Comparison of ENCODE assay signal across 8 cellular contexts in genomic region chr11:77637345-77638165, GRCh38. TPM values are rescaled to one million over a fixed set of nuclear protein-coding genes. Genes with fewer than 3 reads are reported as not detected.
A peak's percentile ranks its signal among the peaks of the same experiment; 100 is the strongest.
DNase-seq lines count a peak whose midpoint lies in the region; ATAC-seq and TF ChIP-seq lines count a peak whose summit lies in the region.

Gene CLNS1A, minus strand, starts transcription at chr11:77637794. Its CDS starts 80 bp downstream, at chr11:77637714.

- H3K9me3 Mint-ChIP-seq in T-cell = no peaks in the 10 kb centered on the region

- peak within 1 kb of the TSS; percentile 92 to 95 (median 93) for H3K4me3 Mint-ChIP-seq in T-cell

- TF ChIP-seq POLR2A in adrenal gland (IDR thresholded peaks at IDR 0.05) = peak; percentile 53 to 81

- H3K27me3 ChIP-seq in adrenal gland (no peaks in the 10 kb centered on the region), upper lobe of right lung (no peaks in the 10 kb centered on the region)

- intact Hi-C loops in adrenal gland (cut with DNase I) = no loop called here
- intact Hi-C loops in left cardiac atrium (cut with DNase I) = no loop called here
- intact Hi-C loops in posterior vena cava (cut with DNase I) = no loop called here
- intact Hi-C loops in upper lobe of right lung (cut with DNase I) = no loop called here

- H3K4me1 Mint-ChIP-seq in T-cell = peaks cover 29 to 43% (median 43%) of the 10 kb centered on the region in 3 donors

- H3K9me3 ChIP-seq in adrenal gland (replicated peaks in 1 of 3) = no peaks in the 10 kb centered on the region
- H3K9me3 ChIP-seq in upper lobe of right lung = no peaks in the 10 kb centered on the region

- H3K36me3 ChIP-seq in adrenal gland (replicated peaks in 1 of 2) (no peaks in the 10 kb centered on the region), upper lobe of right lung (no peaks in the 10 kb centered on the region)

- H3K36me3 Mint-ChIP-seq in T-cell = peaks cover 7% of the 10 kb centered on the region

- ATAC-seq in HG02763 (IDR thresholded peaks at IDR 0.05; ENCODE audit: unreplicated experiment) (peak; percentile 93), T-cell (replicated peaks in 1 of 4) (peak; percentile 99 to 100 (median 100)), left cardiac atrium (peak; percentile 99), upper lobe of right lung (peak; percentile 99)

- TF ChIP-seq CTCF in GM12865 (IDR thresholded peaks at IDR 0.05; ENCODE audit: insufficient read depth, low read depth, low read length, missing control alignments) (no peak), adrenal gland (IDR thresholded peaks at IDR 0.05) (peak in 1 of 6 experiments; percentile 12), upper lobe of right lung (IDR thresholded peaks at IDR 0.05) (no peak)

- peak within 1 kb of the TSS; percentile 96 for H3K27ac Mint-ChIP-seq in T-cell

- DNase-seq in GM12865 (ENCODE audit: low read depth) (peak; percentile 93), NCI-H1417 treated with DMSO at 0.1 percent for 48 hours (lab: John Stamatoyannopoulos, UW) (peak; percentile 69), T-cell (peak; percentile 55 to 86 (median 76)), adrenal gland (peak; percentile 83 to 94 (median 88)), left cardiac atrium (peak; percentile 87), posterior vena cava (ENCODE audit: low spot score) (peak; percentile 95), upper lobe of right lung (peak; percentile 89)

- H3K27ac ChIP-seq in adrenal gland = peak within 1 kb of the TSS; percentile 53 to 85 (median 82)
- peak within 1 kb of the TSS; percentile 87 for H3K27ac ChIP-seq in upper lobe of right lung

- 0 to 1% (median 1%) methylated on average over 33 to 41 of the region's 41 CpGs for WGBS in adrenal gland, 4 donors

- H3K4me1 ChIP-seq in adrenal gland (replicated peaks in 1 of 2) = peaks cover 9 to 34% of the 10 kb centered on the region in 2 donors
- H3K4me1 ChIP-seq in upper lobe of right lung = peaks cover 12% of the 10 kb centered on the region

- CTCF ChIA-PET in T-cell (lab: Charles Lee) = no interaction called here

- POLR2A ChIA-PET in T-cell (lab: Charles Lee) = no interaction called here

- peak within 1 kb of the TSS; percentile 83 for H3K4me3 ChIP-seq in GM12865 (ENCODE audit: low read depth, low read length)
- H3K4me3 ChIP-seq in adrenal gland = peak within 1 kb of the TSS; percentile 81 to 93 (median 88)
- H3K4me3 ChIP-seq in upper lobe of right lung = peak within 1 kb of the TSS; percentile 100

- H3K27me3 Mint-ChIP-seq in T-cell = peaks cover 0 to 2% of the 10 kb centered on the region in 2 donors

RNA-seq across cellular contexts. Expression of gene CLNS1A, which starts in this region (rescaled TPM):
- 100 to 1,000 TPM in 4 of 5 donors, 10 to 100 TPM in 1; 69.6 to 112 (median 103) TPM for total RNA-seq in T-cell
- total RNA-seq in adrenal gland = 100 to 1,000 TPM in 6 of 8 donors, 10 to 100 TPM in 2; 43.7 to 155 (median 128) TPM
- 100 to 1,000 TPM in 1 of 3 donors, 10 to 100 TPM in 2; 66.4 to 176 (median 72.5) TPM for polyA plus RNA-seq in adrenal gland
- 10 to 100 TPM; 58.6 to 64.5 TPM for total RNA-seq in left cardiac atrium
- total RNA-seq in posterior vena cava = 10 to 100 TPM; 58.8 to 65.0 TPM
- 64.5 TPM for total RNA-seq in upper lobe of right lung

Comparison
In these comparisons a context has a peak if more than half of its experiments do, and no peak if none do; other contexts are left out.
1. Peak in every context shown above with its lines: DNase-seq, ATAC-seq, H3K4me3 ChIP-seq and H3K27ac ChIP-seq.